10 cellular contexts compared by ENCODE assay signal in the genomic region with DNA sequence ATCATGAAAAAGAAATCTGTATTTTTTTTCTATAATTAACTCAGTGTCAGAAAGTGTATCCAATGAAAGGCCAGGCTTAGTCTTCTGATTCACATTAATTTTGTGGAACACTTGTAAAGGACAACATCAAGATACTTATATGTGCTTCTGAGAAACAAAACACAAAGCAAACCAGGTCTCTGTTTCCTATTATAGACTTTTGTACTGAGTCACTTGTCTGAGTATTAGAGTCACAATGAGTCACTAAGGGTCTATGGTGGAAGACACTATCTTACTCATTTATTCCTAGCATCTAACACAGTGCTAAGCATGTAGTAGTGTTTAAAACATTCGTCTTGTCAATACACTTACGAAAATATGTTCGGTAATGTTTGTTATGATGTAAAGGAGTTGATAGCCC.
DNase-seq lines count a peak whose midpoint lies in the region; ATAC-seq and TF ChIP-seq lines count a peak whose summit lies in the region.
"Had no signal": no experiment of that assay in that cellular context is flagged by ENCODE, and none has a peak within 500 bp of the region (broad histone marks: within the 10 kb centered on the region; RNA-seq: fewer than 3 reads in every experiment).

No MANE protein-coding gene starts in this region.

- no peak for TF ChIP-seq CTCF in left lung (IDR thresholded peaks at IDR 0.05)

- ATAC-seq in GM18499 (IDR thresholded peaks at IDR 0.05; ENCODE audit: insufficient read depth, unreplicated experiment) (peak; percentile 95), GM21717 (IDR thresholded peaks at IDR 0.05; ENCODE audit: unreplicated experiment) (peak; percentile 97), HG03565 (IDR thresholded peaks at IDR 0.05; ENCODE audit: unreplicated experiment) (peak; percentile 100), left lung (peak; percentile 47)

- H3K36me3 ChIP-seq in left lung: no peaks in the 10 kb centered on the region

- no peak overlapping the region for H3K27ac ChIP-seq in left lung
- H3K27ac ChIP-seq: coronary artery had no signal

- DNase-seq in left lung: no peak
- no peak for DNase-seq in posterior cingulate gyrus
- DNase-seq in stimulated activated CD8-positive, alpha-beta memory T cell treated with anti-CD3 and anti-CD28 coated beads, Interleukin-4, amount 100 ng/mL, for 48 hours: no peak
- no peak for DNase-seq in cortex of kidney (lab: John Stamatoyannopoulos, UW)
- DNase-seq in activated T-cell treated with anti-CD3 and anti-CD28 coated beads for 4 hours: no peak
- DNase-seq: naive B cell had no signal

- H3K4me3 ChIP-seq in left lung: no peak overlapping the region
- H3K4me3 ChIP-seq: coronary artery had no signal

- H3K4me1 ChIP-seq in left lung: no peaks in the 10 kb centered on the region

- H3K27me3 ChIP-seq in left lung: no peaks in the 10 kb centered on the region

- H3K9me3 ChIP-seq in left lung: no peaks in the 10 kb centered on the region

- intact Hi-C loops in left lung (cut with DNase I) (no loop called here), posterior cingulate gyrus (cut with DNase I) (no loop called here)

Comparison
In these comparisons a context has a peak if more than half of its experiments do, and no peak if none do; other contexts are left out.
1. ATAC-seq: peak in every context shown above with its lines; median percentile 100 in HG03565; 97 in GM21717; 95 in GM18499; 47 in left lung.